25 cellular contexts compared by ENCODE assay signal in the genomic region with DNA sequence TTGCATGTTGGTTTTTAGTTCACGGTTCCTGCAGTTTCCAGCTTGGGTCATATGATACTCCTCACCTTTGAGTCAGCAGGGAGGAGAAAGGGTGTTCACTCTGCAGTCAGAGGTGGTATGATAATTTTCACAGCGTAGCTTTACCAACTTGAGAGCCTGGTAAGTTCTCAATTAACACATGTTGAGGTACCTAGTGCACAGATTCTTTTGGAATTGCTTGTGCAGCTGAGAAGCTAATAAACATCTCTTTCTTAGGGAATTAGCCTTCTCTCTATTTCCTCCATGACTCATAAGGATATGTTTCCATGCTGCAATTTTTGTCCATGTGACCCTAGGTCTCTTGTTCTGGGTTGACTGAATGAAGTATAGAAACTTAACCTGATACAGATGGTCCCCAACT.
A peak's percentile ranks its signal among the peaks of the same experiment; 100 is the strongest.
DNase-seq lines count a peak whose midpoint lies in the region; ATAC-seq, FAIRE-seq and TF ChIP-seq lines count a peak whose summit lies in the region.
"Had no signal": no experiment of that assay in that cellular context is flagged by ENCODE, and none has a peak within 500 bp of the region (broad histone marks: within the 10 kb centered on the region; RNA-seq: fewer than 3 reads in every experiment).

No MANE protein-coding gene starts in this region.

- no peaks in the 10 kb centered on the region for H3K79me2 ChIP-seq in mammary epithelial cell (ENCODE audit: insufficient read depth, low read length)
- H3K79me2 ChIP-seq in hepatocyte, result no peaks in the 10 kb centered on the region

- no peaks in the 10 kb centered on the region for H3K9me2 ChIP-seq in hepatocyte (replicated peaks; ENCODE audit: insufficient read depth)

- ATAC-seq in GM18517 (IDR thresholded peaks at IDR 0.05; ENCODE audit: unreplicated experiment) (no peak), GM18520 (IDR thresholded peaks at IDR 0.05; ENCODE audit: unreplicated experiment) (no peak)
- ATAC-seq in stimulated activated memory B cell treated with anti-CD40 and anti-IgM and Interleukin-4, amounts not matched to agents 10 μg/mL and 1 μg/mL and 100 μg/mL, for 72 hours, result no peak
- ATAC-seq: activated naive CD8-positive, alpha-beta T cell treated with anti-CD3 and anti-CD28 coated beads, Interleukin-2, amount 50 U/mL, for 24 hours; activated T-helper 17 cell treated with anti-CD3 and anti-CD28 coated beads, Interleukin-2, amount 50 U/mL, for 72 hours; gastroesophageal sphincter had no signal

- in situ Hi-C loops in mammary epithelial cell (cut with MboI; ENCODE audit: low sequenced_read_pairs in 2 of 2), result no loop called here

- H4K20me1 ChIP-seq in mammary epithelial cell (ENCODE audit: insufficient read depth, low read length) (no peaks in the 10 kb centered on the region), hepatocyte (ENCODE audit: insufficient read depth, poor library complexity, severe bottlenecking) (no peaks in the 10 kb centered on the region)

- POLR2A ChIA-PET in HEK293 (lab: Yijun Ruan, JAX), result no interaction called here

- CTCF ChIA-PET in HEK293 (lab: Yijun Ruan, JAX), result interaction anchor here (1.2 kb wide), 1 partner anchor 12 kb away, joined by 4 read pairs; no protein-coding TSS in a partner anchor
- CTCF ChIA-PET in mammary epithelial cell (lab: Charles Lee; ENCODE audit: low non-redundant PET), result no interaction called here

- H3K4me3 Mint-ChIP-seq in stimulated activated memory B cell treated with anti-CD40 and anti-IgM and Interleukin-4, amounts not matched to agents 10 μg/mL and 1 μg/mL and 100 μg/mL, for 72 hours, result no peak overlapping the region
- H3K4me3 Mint-ChIP-seq: activated naive CD8-positive, alpha-beta T cell treated with anti-CD3 and anti-CD28 coated beads, Interleukin-2, amount 50 U/mL, for 24 hours; activated T-helper 17 cell treated with anti-CD3 and anti-CD28 coated beads, Interleukin-2, amount 50 U/mL, for 72 hours; CD4-positive, alpha-beta T cell had no signal

- dilution Hi-C loops in mammary epithelial cell (cut with HindIII; ENCODE audit: low sequenced_read_pairs), result no loop called here

- H3K9me3 ChIP-seq in HEK293 (ENCODE audit: control insufficient read depth, insufficient read depth, low read depth, low read length) (no peaks in the 10 kb centered on the region), mammary epithelial cell (replicated peaks; ENCODE audit: insufficient read depth, low read length) (no peaks in the 10 kb centered on the region), hepatocyte (ENCODE audit: low read depth) (no peaks in the 10 kb centered on the region)
- H3K9me3 ChIP-seq: gastroesophageal sphincter, neutrophil, transverse colon had no signal

- H3K4me1 ChIP-seq in HEK293 (ENCODE audit: control insufficient read depth, insufficient read depth, low read length) (peaks cover 32% of the 10 kb centered on the region), mammary epithelial cell (ENCODE audit: insufficient read depth, low read length) (peaks cover 8% of the 10 kb centered on the region), hepatocyte (ENCODE audit: insufficient read depth) (peaks cover 7% of the 10 kb centered on the region)
- H3K4me1 ChIP-seq: gastroesophageal sphincter, transverse colon had no signal

- FAIRE-seq in D721Med (lab: Jason Lieb, UNC), result no peak

- TF ChIP-seq CTCF in HEK293 (tag by site-specific recombination; IDR thresholded peaks at IDR 0.05), result no peak
- TF ChIP-seq CTCF in mammary epithelial cell (conservative IDR thresholded peaks at IDR 0.05 in 1 of 2, IDR thresholded peaks at IDR 0.05 in 1 of 2; ENCODE audit: extremely low read depth in 1 of 2, insufficient read depth in 1 of 2, low read depth in 1 of 2, low read length in 2 of 2), result no peak
- TF ChIP-seq CTCF in hepatocyte (IDR thresholded peaks at IDR 0.05; ENCODE audit: poor library complexity), result no peak
- no peak for TF ChIP-seq CTCF in D721Med (IDR thresholded peaks at IDR 0.05; ENCODE audit: insufficient read depth, missing control alignments)

- peak overlapping the region; percentile 37 for H2AFZ ChIP-seq in mammary epithelial cell (ENCODE audit: low read depth, low read length)
- no peak overlapping the region for H2AFZ ChIP-seq in hepatocyte

- H3K9ac ChIP-seq in mammary epithelial cell (ENCODE audit: insufficient read depth, low read length), result no peak overlapping the region

- no peaks in the 10 kb centered on the region for H3K4me1 Mint-ChIP-seq in stimulated activated memory B cell treated with anti-CD40 and anti-IgM and Interleukin-4, amounts not matched to agents 10 μg/mL and 1 μg/mL and 100 μg/mL, for 72 hours
- H3K4me1 Mint-ChIP-seq: activated naive CD8-positive, alpha-beta T cell treated with anti-CD3 and anti-CD28 coated beads, Interleukin-2, amount 50 U/mL, for 24 hours; activated T-helper 17 cell treated with anti-CD3 and anti-CD28 coated beads, Interleukin-2, amount 50 U/mL, for 72 hours had no signal

- no peaks in the 10 kb centered on the region for H3K27me3 Mint-ChIP-seq in stimulated activated memory B cell treated with anti-CD40 and anti-IgM and Interleukin-4, amounts not matched to agents 10 μg/mL and 1 μg/mL and 100 μg/mL, for 72 hours

- H3K36me3 ChIP-seq in HEK293 (ENCODE audit: control insufficient read depth in 2 of 2, insufficient read depth in 1 of 2, low read length in 2 of 2) (no peaks in the 10 kb centered on the region), mammary epithelial cell (ENCODE audit: insufficient read depth, low read length) (no peaks in the 10 kb centered on the region), hepatocyte (replicated peaks; ENCODE audit: insufficient read depth, low read depth) (no peaks in the 10 kb centered on the region)
- H3K36me3 ChIP-seq: gastroesophageal sphincter, neutrophil, transverse colon had no signal

- H3K4me2 ChIP-seq in mammary epithelial cell (ENCODE audit: insufficient read depth, low read depth, low read length) (no peak overlapping the region), hepatocyte (no peak overlapping the region)

- H3K27ac ChIP-seq in HEK293 (ENCODE audit: extremely low read depth, low read depth, low read length) (no peak overlapping the region), mammary epithelial cell (ENCODE audit: insufficient read depth, low read depth, low read length) (no peak overlapping the region), hepatocyte (peak overlapping the region; percentile 26)
- H3K27ac ChIP-seq: gastroesophageal sphincter, neutrophil, SK-N-MC, transverse colon had no signal

- peak; percentile 15 for DNase-seq in COLO829 (ENCODE audit: low spot score)
- peak; percentile 54 for DNase-seq in mammary epithelial cell
- DNase-seq in hepatocyte (ENCODE audit: low spot score), result peak; percentile 17
- no peak for DNase-seq in D721Med (ENCODE audit: insufficient read length, low spot score)
- DNase-seq: activated CD4-positive, CD25-positive, alpha-beta regulatory T cell treated with anti-CD3 and anti-CD28 coated beads, Interleukin-2, amount 50 U/mL, for 72 hours; activated naive CD8-positive, alpha-beta T cell treated with anti-CD3 and anti-CD28 coated beads, Interleukin-2, amount 50 U/mL, for 24 hours; CD4-positive, alpha-beta T cell; central memory CD4-positive, alpha-beta T cell; effector CD4-positive, alpha-beta T cell; EL; H7; MV-4-11; NCI-H2081 treated with DMSO at 0.1 percent for 48 hours; NCI-H774; retina; stimulated activated naive CD4-positive, alpha-beta T cell; transverse colon had no signal

- H3K27ac Mint-ChIP-seq in stimulated activated memory B cell treated with anti-CD40 and anti-IgM and Interleukin-4, amounts not matched to agents 10 μg/mL and 1 μg/mL and 100 μg/mL, for 72 hours, result no peak overlapping the region
- H3K27ac Mint-ChIP-seq: activated naive CD8-positive, alpha-beta T cell treated with anti-CD3 and anti-CD28 coated beads, Interleukin-2, amount 50 U/mL, for 24 hours; activated T-helper 17 cell treated with anti-CD3 and anti-CD28 coated beads, Interleukin-2, amount 50 U/mL, for 72 hours; CD4-positive, alpha-beta T cell had no signal

- H3K36me3 Mint-ChIP-seq in stimulated activated memory B cell treated with anti-CD40 and anti-IgM and Interleukin-4, amounts not matched to agents 10 μg/mL and 1 μg/mL and 100 μg/mL, for 72 hours, result no peaks in the 10 kb centered on the region

- H3K4me3 ChIP-seq in HEK293 (ENCODE audit: low read depth, low read length), result no peak overlapping the region
- H3K4me3 ChIP-seq in mammary epithelial cell (replicated peaks in 1 of 3; ENCODE audit: insufficient read depth in 1 of 3, low read depth in 2 of 3, low read length in 3 of 3), result no peak overlapping the region
- H3K4me3 ChIP-seq in hepatocyte, result no peak overlapping the region
- H3K4me3 ChIP-seq: gastroesophageal sphincter, SK-N-MC, transverse colon had no signal

- no TSS peak for BruUV-seq in mammary epithelial cell (replicated peaks; lab: Mats Ljungman, UMichigan)

- H3K27me3 ChIP-seq in mammary epithelial cell (ENCODE audit: insufficient read depth, low read length) (no peaks in the 10 kb centered on the region), hepatocyte (no peaks in the 10 kb centered on the region)
- H3K27me3 ChIP-seq: gastroesophageal sphincter, neutrophil had no signal

- H3K9me3 Mint-ChIP-seq in stimulated activated memory B cell treated with anti-CD40 and anti-IgM and Interleukin-4, amounts not matched to agents 10 μg/mL and 1 μg/mL and 100 μg/mL, for 72 hours, result no peaks in the 10 kb centered on the region
- H3K9me3 Mint-ChIP-seq: activated naive CD8-positive, alpha-beta T cell treated with anti-CD3 and anti-CD28 coated beads, Interleukin-2, amount 50 U/mL, for 24 hours; activated T-helper 17 cell treated with anti-CD3 and anti-CD28 coated beads, Interleukin-2, amount 50 U/mL, for 72 hours; CD4-positive, alpha-beta T cell had no signal

- WGBS in mammary epithelial cell (ENCODE audit: low coverage, missing lambda C conversion rate), result 100% methylated on average over 2 of the region's 2 CpGs
- WGBS in hepatocyte (ENCODE audit: low lambda C conversion rate, missing lambda C conversion rate), result 72% methylated on average over 2 of the region's 2 CpGs

- intact Hi-C loops in mammary epithelial cell (cut with micrococcal nuclease), result no loop called here

TF ChIP-seq in HEK293, 187 proteins besides CTCF, POLR2A, EP300 and RAD21:
- TF ChIP-seq SP2 (tag by site-specific recombination; IDR thresholded peaks at IDR 0.05), result no peak
- 0 out of 2 replicates have a peak, but pooled peaks have one; percentile 22 for TF ChIP-seq WT1 (tag by site-specific recombination; IDR thresholded peaks at IDR 0.05)
- 0 out of 2 replicates have a peak, but pooled peaks have one; percentile 13 for TF ChIP-seq ZNF664 (tag by site-specific recombination; IDR thresholded peaks at IDR 0.05)
- TF ChIP-seq, protein P1, sequence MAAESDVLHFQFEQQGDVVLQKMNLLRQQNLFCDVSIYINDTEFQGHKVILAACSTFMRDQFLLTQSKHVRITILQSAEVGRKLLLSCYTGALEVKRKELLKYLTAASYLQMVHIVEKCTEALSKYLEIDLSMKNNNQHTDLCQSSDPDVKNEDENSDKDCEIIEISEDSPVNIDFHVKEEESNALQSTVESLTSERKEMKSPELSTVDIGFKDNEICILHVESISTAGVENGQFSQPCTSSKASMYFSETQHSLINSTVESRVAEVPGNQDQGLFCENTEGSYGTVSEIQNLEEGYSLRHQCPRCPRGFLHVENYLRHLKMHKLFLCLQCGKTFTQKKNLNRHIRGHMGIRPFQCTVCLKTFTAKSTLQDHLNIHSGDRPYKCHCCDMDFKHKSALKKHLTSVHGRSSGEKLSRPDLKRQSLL (tag by site-specific recombination; IDR thresholded peaks at IDR 0.05), result no peak
